In the genomic region with DNA sequence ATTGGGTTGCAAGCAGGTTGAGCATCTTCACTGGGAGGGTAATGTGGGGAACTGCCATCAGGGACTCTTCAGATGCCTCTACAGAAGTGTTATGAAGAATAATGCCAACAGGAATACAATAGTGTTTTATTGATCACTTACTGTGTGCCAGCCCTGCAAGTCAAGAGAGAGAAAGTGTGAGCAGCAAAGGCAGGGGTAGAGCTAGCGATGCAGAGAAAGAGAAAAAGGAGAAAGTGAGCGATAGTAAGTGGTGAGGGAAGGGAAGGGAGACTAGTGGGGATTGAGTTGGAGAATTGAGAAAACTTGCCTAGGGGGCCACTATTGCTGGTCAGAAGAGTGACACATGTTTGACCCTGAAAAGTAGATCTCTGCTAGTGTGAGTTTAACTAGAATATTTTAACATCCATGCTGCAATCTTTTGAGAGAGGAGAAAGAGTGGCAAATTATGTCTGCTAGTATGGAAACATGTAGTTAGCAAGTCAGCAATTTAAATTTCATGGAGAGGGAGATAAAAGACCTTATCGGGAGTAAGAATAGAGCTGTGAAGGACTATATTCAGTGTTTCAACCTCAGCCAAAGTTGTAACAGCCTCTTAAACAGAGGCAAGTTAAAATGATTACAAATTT, we compare ENCODE assay signal across 17 cellular contexts. TPM values are rescaled to one million over a fixed set of nuclear protein-coding genes. Genes with fewer than 3 reads are reported as not detected.
DNase-seq lines count a peak whose midpoint lies in the region; ATAC-seq and TF ChIP-seq lines count a peak whose summit lies in the region.
"Had no signal": no experiment of that assay in that cellular context is flagged by ENCODE, and none has a peak within 500 bp of the region (broad histone marks: within the 10 kb centered on the region; RNA-seq: fewer than 3 reads in every experiment).

No MANE protein-coding gene starts in this region.

- no peaks in the 10 kb centered on the region for H3K27me3 Mint-ChIP-seq in activated naive CD8-positive, alpha-beta T cell
- no peaks in the 10 kb centered on the region for H3K27me3 Mint-ChIP-seq in activated naive CD8-positive, alpha-beta T cell treated with anti-CD3 and anti-CD28 coated beads for 36 hours
- H3K27me3 Mint-ChIP-seq in WTC11 (ENCODE audit: low read depth) (no peaks in the 10 kb centered on the region), nephron progenitor cell (ENCODE audit: low read depth, poor library complexity) (no peaks in the 10 kb centered on the region)

- H3K27ac Mint-ChIP-seq in activated naive CD8-positive, alpha-beta T cell, result peak overlapping the region; percentile 0
- no peak overlapping the region for H3K27ac Mint-ChIP-seq in activated naive CD8-positive, alpha-beta T cell treated with anti-CD3 and anti-CD28 coated beads for 36 hours
- H3K27ac Mint-ChIP-seq in WTC11 (peak overlapping the region; percentile 97), nephron progenitor cell (peak overlapping the region; percentile 86)
- H3K27ac Mint-ChIP-seq: IgD-negative memory B cell had no signal

- TF ChIP-seq CTCF in WTC11 (IDR thresholded peaks at IDR 0.05), result no peak
- TF ChIP-seq CTCF in nephron progenitor cell (IDR thresholded peaks at IDR 0.05), result no peak

- DNase-seq in activated naive CD8-positive, alpha-beta T cell treated with anti-CD3 and anti-CD28 coated beads for 36 hours, result no peak
- DNase-seq in WTC11 (ENCODE audit: low spot score), result no peak
- no peak for DNase-seq in nephron progenitor cell
- DNase-seq in NCI-H510A treated with DMSO at 0.1 percent for 48 hours (lab: John Stamatoyannopoulos, UW), result no peak
- no peak for DNase-seq in NCI-H1048 (lab: John Stamatoyannopoulos, UW)
- DNase-seq in SIG-M5 (lab: John Stamatoyannopoulos, UW), result no peak
- DNase-seq: activated CD4-positive, alpha-beta T cell treated with anti-CD3 and anti-CD28 coated beads, Interleukin-2, amount 50 U/mL, for 48 hours; body of pancreas; COR-L47; midbrain; NCI-H146; NCI-H524 treated with DMSO at 0.1 percent for 48 hours; ovary; stimulated activated CD4-positive, alpha-beta T cell treated with anti-CD3 and anti-CD28 coated beads, Interleukin-12 subunit alpha, Interleukin-12 subunit beta, amount 100 ng/mL, for 4 hours had no signal

- H3K4me3 Mint-ChIP-seq in activated naive CD8-positive, alpha-beta T cell, result no peak overlapping the region
- H3K4me3 Mint-ChIP-seq in activated naive CD8-positive, alpha-beta T cell treated with anti-CD3 and anti-CD28 coated beads for 36 hours, result no peak overlapping the region
- peak overlapping the region; percentile 38 for H3K4me3 Mint-ChIP-seq in WTC11
- H3K4me3 Mint-ChIP-seq in nephron progenitor cell, result no peak overlapping the region

- peaks cover 36% of the 10 kb centered on the region for H3K4me1 Mint-ChIP-seq in activated naive CD8-positive, alpha-beta T cell (ENCODE audit: low read depth)
- peaks cover 22% of the 10 kb centered on the region for H3K4me1 Mint-ChIP-seq in activated naive CD8-positive, alpha-beta T cell treated with anti-CD3 and anti-CD28 coated beads for 36 hours
- H3K4me1 Mint-ChIP-seq in WTC11 (peaks cover 91% of the 10 kb centered on the region), nephron progenitor cell (peaks cover 82% of the 10 kb centered on the region)

- POLR2A ChIA-PET in WTC11 (lab: Charles Lee), result interaction anchor here (0.5 to 4.0 kb wide), 2 partner anchors 11 to 459 kb away, joined by 3 to 16 read pairs; partner anchors contain the start of gene AFF1

- CTCF ChIA-PET in WTC11 (lab: Charles Lee), result interaction anchor here (0.6 to 1.3 kb wide), 6 partner anchors 11 to 43 kb away, joined by 3 to 6 read pairs (median 4); partner anchors contain the start of gene AFF1

- peak; percentile 8 for ATAC-seq in HG02798 (IDR thresholded peaks at IDR 0.05; ENCODE audit: poor library complexity, unreplicated experiment)
- ATAC-seq in WTC11, result no peak
- ATAC-seq: body of pancreas had no signal

- H3K9me3 Mint-ChIP-seq in activated naive CD8-positive, alpha-beta T cell (ENCODE audit: low read depth), result no peaks in the 10 kb centered on the region
- H3K9me3 Mint-ChIP-seq in activated naive CD8-positive, alpha-beta T cell treated with anti-CD3 and anti-CD28 coated beads for 36 hours, result no peaks in the 10 kb centered on the region
- H3K9me3 Mint-ChIP-seq in WTC11 (no peaks in the 10 kb centered on the region), nephron progenitor cell (no peaks in the 10 kb centered on the region)
- H3K9me3 Mint-ChIP-seq: IgD-negative memory B cell had no signal

- H3K36me3 Mint-ChIP-seq in activated naive CD8-positive, alpha-beta T cell, result peaks cover 4% of the 10 kb centered on the region
- peaks cover 4% of the 10 kb centered on the region for H3K36me3 Mint-ChIP-seq in activated naive CD8-positive, alpha-beta T cell treated with anti-CD3 and anti-CD28 coated beads for 36 hours
- H3K36me3 Mint-ChIP-seq in WTC11 (peaks cover 4% of the 10 kb centered on the region; the same call in 1 of the 2 replicates), nephron progenitor cell (ENCODE audit: low read depth) (peaks cover 28% of the 10 kb centered on the region)

TF ChIP-seq in WTC11, 78 proteins besides CTCF, POLR2A, EP300 and RAD21 (continues in another document):
- TF ChIP-seq ZMAT4 (CRISPR knock-in tag; IDR thresholded peaks at IDR 0.05), result no peak
- no peak for TF ChIP-seq ARID4B (CRISPR knock-in tag; IDR thresholded peaks at IDR 0.05; ENCODE audit: borderline replicate concordance)
- TF ChIP-seq, protein P1, sequence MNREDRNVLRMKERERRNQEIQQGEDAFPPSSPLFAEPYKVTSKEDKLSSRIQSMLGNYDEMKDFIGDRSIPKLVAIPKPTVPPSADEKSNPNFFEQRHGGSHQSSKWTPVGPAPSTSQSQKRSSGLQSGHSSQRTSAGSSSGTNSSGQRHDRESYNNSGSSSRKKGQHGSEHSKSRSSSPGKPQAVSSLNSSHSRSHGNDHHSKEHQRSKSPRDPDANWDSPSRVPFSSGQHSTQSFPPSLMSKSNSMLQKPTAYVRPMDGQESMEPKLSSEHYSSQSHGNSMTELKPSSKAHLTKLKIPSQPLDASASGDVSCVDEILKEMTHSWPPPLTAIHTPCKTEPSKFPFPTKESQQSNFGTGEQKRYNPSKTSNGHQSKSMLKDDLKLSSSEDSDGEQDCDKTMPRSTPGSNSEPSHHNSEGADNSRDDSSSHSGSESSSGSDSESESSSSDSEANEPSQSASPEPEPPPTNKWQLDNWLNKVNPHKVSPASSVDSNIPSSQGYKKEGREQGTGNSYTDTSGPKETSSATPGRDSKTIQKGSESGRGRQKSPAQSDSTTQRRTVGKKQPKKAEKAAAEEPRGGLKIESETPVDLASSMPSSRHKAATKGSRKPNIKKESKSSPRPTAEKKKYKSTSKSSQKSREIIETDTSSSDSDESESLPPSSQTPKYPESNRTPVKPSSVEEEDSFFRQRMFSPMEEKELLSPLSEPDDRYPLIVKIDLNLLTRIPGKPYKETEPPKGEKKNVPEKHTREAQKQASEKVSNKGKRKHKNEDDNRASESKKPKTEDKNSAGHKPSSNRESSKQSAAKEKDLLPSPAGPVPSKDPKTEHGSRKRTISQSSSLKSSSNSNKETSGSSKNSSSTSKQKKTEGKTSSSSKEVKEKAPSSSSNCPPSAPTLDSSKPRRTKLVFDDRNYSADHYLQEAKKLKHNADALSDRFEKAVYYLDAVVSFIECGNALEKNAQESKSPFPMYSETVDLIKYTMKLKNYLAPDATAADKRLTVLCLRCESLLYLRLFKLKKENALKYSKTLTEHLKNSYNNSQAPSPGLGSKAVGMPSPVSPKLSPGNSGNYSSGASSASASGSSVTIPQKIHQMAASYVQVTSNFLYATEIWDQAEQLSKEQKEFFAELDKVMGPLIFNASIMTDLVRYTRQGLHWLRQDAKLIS (CRISPR knock-in tag; IDR thresholded peaks at IDR 0.05; ENCODE audit: borderline replicate concordance), result no peak
- TF ChIP-seq KAT7 (CRISPR knock-in tag; IDR thresholded peaks at IDR 0.05; ENCODE audit: borderline replicate concordance), result no peak
- no peak for TF ChIP-seq TEAD1 (CRISPR knock-in tag; IDR thresholded peaks at IDR 0.05)

RNA-seq across cellular contexts. Expression of gene AFF1, which starts 12.2 kb away (rescaled TPM):
- 10 to 100 TPM; 28.7 to 31.5 TPM for total RNA-seq in activated naive CD8-positive, alpha-beta T cell treated with anti-CD3 and anti-CD28 coated beads for 36 hours
- 72.6 to 93.4 TPM (median 83.9 TPM) in 3 replicates for total RNA-seq in WTC11 (2021)

RNA-seq across cellular contexts. Expression of gene C4orf36, which starts 54.8 kb away (rescaled TPM):
- total RNA-seq in activated naive CD8-positive, alpha-beta T cell treated with anti-CD3 and anti-CD28 coated beads for 36 hours, result not detected
- 0.73 to 1.5 TPM (median 0.79 TPM) in 3 replicates for total RNA-seq in WTC11 (2021)
